Comparison of ENCODE assay signal across 38 cellular contexts in genomic region chr18:31664101-31664500, GRCh38.
"Had no signal": no experiment of that assay in that cellular context is flagged by ENCODE, and none has a peak within 500 bp of the region (broad histone marks: within the 10 kb centered on the region; RNA-seq: fewer than 3 reads in every experiment).

No MANE protein-coding gene starts in this region.

- H3K36me3 ChIP-seq: adrenal gland, ascending aorta, brain microvascular endothelial cell, breast epithelium, cardiac muscle cell had no signal

- H3K9me3 ChIP-seq: adrenal gland, ascending aorta, body of pancreas, breast epithelium had no signal

- H3K36me3 Mint-ChIP-seq: activated naive CD4-positive, alpha-beta T cell treated with anti-CD3 and anti-CD28 coated beads, Interleukin-2, amount 10 ng/mL, durations not matched to agents 7 days and 5 days; activated naive CD4-positive, alpha-beta T cell treated with anti-CD3 and anti-CD28 coated beads, Interleukin-2, amount 50 U/mL, for 24 hours; activated naive CD8-positive, alpha-beta T cell; activated naive CD8-positive, alpha-beta T cell treated with anti-CD3 and anti-CD28 coated beads, Interleukin-2, amount 10 ng/mL, durations not matched to agents 7 days and 5 days had no signal

- H3K27me3 Mint-ChIP-seq: activated naive CD8-positive, alpha-beta T cell; central memory CD8-positive, alpha-beta T cell had no signal

- H3K27me3 ChIP-seq: adrenal gland, ascending aorta, body of pancreas, brain microvascular endothelial cell, breast epithelium, cardiac muscle cell had no signal

- H3K4me1 ChIP-seq: ascending aorta, body of pancreas, breast epithelium had no signal

- H3K4me3 ChIP-seq: adrenal gland, ascending aorta, body of pancreas, breast epithelium, cardiac muscle cell had no signal

- H3K9me3 Mint-ChIP-seq: activated naive CD4-positive, alpha-beta T cell treated with anti-CD3 and anti-CD28 coated beads for 36 hours; activated naive CD4-positive, alpha-beta T cell treated with anti-CD3 and anti-CD28 coated beads, Interleukin-2, amount 10 ng/mL, durations not matched to agents 7 days and 5 days; activated naive CD4-positive, alpha-beta T cell treated with anti-CD3 and anti-CD28 coated beads, Interleukin-2, amount 50 U/mL, for 24 hours; activated naive CD4-positive, alpha-beta T cell treated with anti-CD3 and anti-CD28 coated beads, Interleukin-2, amount 50 U/mL, for 72 hours; activated naive CD8-positive, alpha-beta T cell treated with anti-CD3 and anti-CD28 coated beads for 36 hours; activated naive CD8-positive, alpha-beta T cell treated with anti-CD3 and anti-CD28 coated beads, Interleukin-2, amount 10 ng/mL, durations not matched to agents 7 days and 5 days; activated naive CD8-positive, alpha-beta T cell treated with anti-CD3 and anti-CD28 coated beads, Interleukin-2, amount 50 U/mL, for 24 hours; activated T-cell treated with anti-CD3 and anti-CD28 coated beads, Interleukin-2, amount 50 U/mL, for 24 hours; activated T-cell treated with anti-CD3 and anti-CD28 coated beads, Interleukin-2, amount 50 U/mL, for 4 hours; activated T-cell treated with anti-CD3 and anti-CD28 coated beads, Interleukin-2, amount 50 U/mL, for 72 hours; activated T-helper 1 cell treated with anti-CD3 and anti-CD28 coated beads, Interleukin-12 subunit alpha, Interleukin-12 subunit beta, Interleukin-2, Interleukin-4 antibody, amounts not matched to agents 30 ng/mL and 10 ng/mL and 1 ng/mL, durations not matched to agents 14 hours and 24 hours and 36 hours; activated T-helper 17 cell treated with anti-CD3 and anti-CD28 coated beads, Interleukin-2, amount 50 U/mL, for 72 hours; activated T-helper 2 cell treated with anti-CD3 and anti-CD28 coated beads, Interferon-gamma antibody, Interleukin-2, Interleukin-4, amounts not matched to agents 10 μg/mL and 5 μg/mL and 100 μg/mL, durations not matched to agents 14 hours and 24 hours and 36 hours; central memory CD8-positive, alpha-beta T cell had no signal

- H3K27ac Mint-ChIP-seq: activated naive CD4-positive, alpha-beta T cell treated with anti-CD3 and anti-CD28 coated beads for 36 hours; activated naive CD4-positive, alpha-beta T cell treated with anti-CD3 and anti-CD28 coated beads, Interleukin-2, amount 10 ng/mL, durations not matched to agents 7 days and 5 days; activated naive CD4-positive, alpha-beta T cell treated with anti-CD3 and anti-CD28 coated beads, Interleukin-2, amount 50 U/mL, for 24 hours; activated naive CD4-positive, alpha-beta T cell treated with anti-CD3 and anti-CD28 coated beads, Interleukin-2, amount 50 U/mL, for 72 hours; activated naive CD8-positive, alpha-beta T cell; activated naive CD8-positive, alpha-beta T cell treated with anti-CD3 and anti-CD28 coated beads for 36 hours; activated naive CD8-positive, alpha-beta T cell treated with anti-CD3 and anti-CD28 coated beads, Interleukin-2, amount 10 ng/mL, durations not matched to agents 7 days and 5 days; activated naive CD8-positive, alpha-beta T cell treated with anti-CD3 and anti-CD28 coated beads, Interleukin-2, amount 50 U/mL, for 24 hours; activated T-cell treated with anti-CD3 and anti-CD28 coated beads, Interleukin-2, amount 50 U/mL, for 24 hours; activated T-cell treated with anti-CD3 and anti-CD28 coated beads, Interleukin-2, amount 50 U/mL, for 72 hours; activated T-helper 1 cell treated with anti-CD3 and anti-CD28 coated beads, Interleukin-12 subunit alpha, Interleukin-12 subunit beta, Interleukin-2, Interleukin-4 antibody, amounts not matched to agents 30 ng/mL and 10 ng/mL and 1 ng/mL, durations not matched to agents 14 hours and 24 hours and 36 hours; activated T-helper 17 cell treated with anti-CD3 and anti-CD28 coated beads, Interleukin-2, amount 50 U/mL, for 72 hours; activated T-helper 2 cell treated with anti-CD3 and anti-CD28 coated beads, Interferon-gamma antibody, Interleukin-2, Interleukin-4, amounts not matched to agents 10 μg/mL and 5 μg/mL and 100 μg/mL, durations not matched to agents 14 hours and 24 hours and 36 hours; brain had no signal

- DNase-seq: activated effector memory CD4-positive, alpha-beta T cell treated with anti-CD3 and anti-CD28 coated beads, Interleukin-2, amount 50 U/mL, for 16 hours; activated effector memory CD4-positive, alpha-beta T cell treated with Interleukin-2 at 50 U/mL for 16 hours; activated gamma-delta T cell; activated gamma-delta T cell treated with Interleukin-2 at 50 U/mL for 16 hours; activated naive CD4-positive, alpha-beta T cell; activated naive CD4-positive, alpha-beta T cell treated with anti-CD3 and anti-CD28 coated beads for 36 hours; activated naive CD4-positive, alpha-beta T cell treated with anti-CD3 and anti-CD28 coated beads, Interleukin-2, amount 10 ng/mL, durations not matched to agents 7 days and 5 days; activated naive CD4-positive, alpha-beta T cell treated with anti-CD3 and anti-CD28 coated beads, Interleukin-2, amount 50 U/mL, for 16 hours; activated naive CD4-positive, alpha-beta T cell treated with Interleukin-2 at 50 U/mL for 16 hours; activated naive CD8-positive, alpha-beta T cell treated with anti-CD3 and anti-CD28 coated beads for 36 hours; activated naive CD8-positive, alpha-beta T cell treated with anti-CD3 and anti-CD28 coated beads, Interleukin-2, amount 10 ng/mL, durations not matched to agents 7 days and 5 days; activated naive CD8-positive, alpha-beta T cell treated with anti-CD3 and anti-CD28 coated beads, Interleukin-2, amount 50 U/mL, for 24 hours; activated T-cell treated with anti-CD3 and anti-CD28 coated beads for 4 hours; activated T-cell treated with anti-CD3 and anti-CD28 coated beads, Interleukin-2, amount 50 U/mL, for 1 hour; activated T-cell treated with anti-CD3 and anti-CD28 coated beads, Interleukin-2, amount 50 U/mL, for 24 hours; activated T-cell treated with anti-CD3 and anti-CD28 coated beads, Interleukin-2, amount 50 U/mL, for 4 hours; activated T-cell treated with anti-CD3 and anti-CD28 coated beads, Interleukin-2, amount 50 U/mL, for 48 hours; activated T-cell treated with anti-CD3 and anti-CD28 coated beads, Interleukin-2, amount 50 U/mL, for 72 hours; adrenal gland; amygdala; anterior cingulate cortex; aorta; body of pancreas; brain microvascular endothelial cell; caudate nucleus; central memory CD4-positive, alpha-beta T cell; cerebellar nuclear complex had no signal

- H3K27ac ChIP-seq: adrenal gland, ascending aorta, body of pancreas, brain microvascular endothelial cell, breast epithelium, cardiac muscle cell had no signal

- H3K4me3 Mint-ChIP-seq: activated naive CD4-positive, alpha-beta T cell treated with anti-CD3 and anti-CD28 coated beads for 36 hours; activated naive CD4-positive, alpha-beta T cell treated with anti-CD3 and anti-CD28 coated beads, Interleukin-2, amount 10 ng/mL, durations not matched to agents 7 days and 5 days; activated naive CD4-positive, alpha-beta T cell treated with anti-CD3 and anti-CD28 coated beads, Interleukin-2, amount 50 U/mL, for 24 hours; activated naive CD8-positive, alpha-beta T cell; activated naive CD8-positive, alpha-beta T cell treated with anti-CD3 and anti-CD28 coated beads for 36 hours; activated naive CD8-positive, alpha-beta T cell treated with anti-CD3 and anti-CD28 coated beads, Interleukin-2, amount 10 ng/mL, durations not matched to agents 7 days and 5 days; activated naive CD8-positive, alpha-beta T cell treated with anti-CD3 and anti-CD28 coated beads, Interleukin-2, amount 50 U/mL, for 24 hours; activated T-cell treated with anti-CD3 and anti-CD28 coated beads, Interleukin-2, amount 50 U/mL, for 24 hours; activated T-cell treated with anti-CD3 and anti-CD28 coated beads, Interleukin-2, amount 50 U/mL, for 4 hours; activated T-cell treated with anti-CD3 and anti-CD28 coated beads, Interleukin-2, amount 50 U/mL, for 72 hours; activated T-helper 1 cell treated with anti-CD3 and anti-CD28 coated beads, Interleukin-12 subunit alpha, Interleukin-12 subunit beta, Interleukin-2, Interleukin-4 antibody, amounts not matched to agents 30 ng/mL and 10 ng/mL and 1 ng/mL, durations not matched to agents 14 hours and 24 hours and 36 hours; activated T-helper 17 cell treated with anti-CD3 and anti-CD28 coated beads, Interleukin-2, amount 50 U/mL, for 72 hours; brain; central memory CD8-positive, alpha-beta T cell had no signal
